Comparison of ENCODE assay signal across 9 cellular contexts in the genomic region with DNA sequence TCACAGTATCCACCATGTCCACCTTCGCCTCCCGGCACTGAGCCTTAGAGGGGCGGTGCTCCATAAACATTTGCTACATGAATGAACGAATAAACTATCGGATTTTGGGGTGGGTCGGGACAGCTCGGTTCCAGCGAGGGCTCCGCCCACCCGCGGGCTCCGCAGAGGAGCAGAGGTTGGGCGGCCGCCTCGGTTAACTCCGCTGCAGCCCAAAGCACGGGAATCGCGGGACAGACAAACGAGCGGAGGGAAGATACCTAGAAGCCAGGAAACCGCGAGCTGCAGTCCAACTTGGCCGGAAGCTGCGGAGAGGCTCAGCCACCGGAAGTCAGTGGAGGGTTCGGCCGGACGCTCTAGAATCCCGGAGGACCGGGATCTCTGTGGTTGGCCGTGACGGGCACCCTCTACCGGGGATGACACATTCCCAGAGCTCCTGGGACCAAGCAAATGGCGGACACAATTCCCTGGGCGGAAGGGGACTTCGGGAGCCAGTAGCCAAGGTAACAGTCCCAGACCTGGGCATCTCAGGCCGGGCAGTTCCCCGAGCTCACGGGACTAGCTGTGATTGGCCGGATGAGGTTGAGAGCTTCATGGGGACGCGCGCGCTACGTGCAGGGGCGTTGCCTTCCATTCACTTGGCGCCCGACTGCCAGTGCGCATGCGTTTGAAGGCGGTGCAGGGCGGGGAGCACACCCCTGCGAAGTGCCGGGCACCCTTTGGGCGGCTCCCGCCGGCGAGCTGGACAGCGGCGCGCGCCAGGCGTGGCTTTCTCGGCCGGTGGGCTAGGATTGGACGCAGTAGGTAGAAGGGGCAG. TPM values are rescaled to one million over a fixed set of nuclear protein-coding genes. Genes with fewer than 3 reads are reported as not detected.
A peak's percentile ranks its signal among the peaks of the same experiment; 100 is the strongest.
DNase-seq lines count a peak whose midpoint lies in the region; ATAC-seq, FAIRE-seq and TF ChIP-seq lines count a peak whose summit lies in the region.
"Had no signal": no experiment of that assay in that cellular context is flagged by ENCODE, and none has a peak within 500 bp of the region (broad histone marks: within the 10 kb centered on the region; RNA-seq: fewer than 3 reads in every experiment).

No MANE protein-coding gene starts in this region.

- H3K4me1 Mint-ChIP-seq in activated B cell treated with CpG ODN at 0.5 μM for 24 hours, result peaks cover 31% of the 10 kb centered on the region

- H3K4me3 ChIP-seq in AG09309 (ENCODE audit: control insufficient read depth, low read depth, low read length) (peak overlapping the region; percentile 83), small intestine (ENCODE audit: low read depth in 1 of 2, low read length in 2 of 2) (peak overlapping the region; percentile 70 to 90)

- H3K27me3 ChIP-seq in small intestine (ENCODE audit: control insufficient read depth in 2 of 2, insufficient read depth in 2 of 2, low read length in 2 of 2), result no peaks in the 10 kb centered on the region

- peak overlapping the region; percentile 97 for H3K27ac ChIP-seq in caudate nucleus (ENCODE audit: low read depth, low read length)
- peak overlapping the region; percentile 95 to 97 for H3K27ac ChIP-seq in small intestine (ENCODE audit: low read depth in 1 of 2, low read length in 1 of 2)

- peak overlapping the region; percentile 99 for H3K27ac Mint-ChIP-seq in activated B cell treated with CpG ODN at 0.5 μM for 24 hours

- peaks cover 41% of the 10 kb centered on the region for H3K36me3 Mint-ChIP-seq in activated B cell treated with CpG ODN at 0.5 μM for 24 hours (ENCODE audit: low read depth)

- TF ChIP-seq CTCF in AG09309 (IDR thresholded peaks at IDR 0.05; ENCODE audit: control insufficient read depth, insufficient read depth, low read depth, low read length, missing control alignments) (no peak), activated B cell treated with CpG ODN at 0.5 μM for 24 hours (IDR thresholded peaks at IDR 0.05) (no peak)

- CTCF ChIA-PET in activated B cell treated with CpG ODN at 0.5 μM for 24 hours (lab: Charles Lee), result interaction anchor here (0.7 to 2.9 kb wide), 9 partner anchors 11 to 385 kb away, joined by 3 to 50 read pairs (median 3); partner anchors contain the start of genes ALDH3A2 and B9D1

- H3K4me1 ChIP-seq in small intestine (ENCODE audit: control insufficient read depth in 2 of 2, insufficient read depth in 1 of 2, low read depth in 1 of 2, low read length in 1 of 2), result peaks cover 0 to 7% of the 10 kb centered on the region in 2 donors

- no peaks in the 10 kb centered on the region for H3K9me3 ChIP-seq in small intestine (ENCODE audit: control insufficient read depth, low read depth)

- FAIRE-seq in small intestine (lab: Jason Lieb, UNC), result no peak

- H3K4me3 Mint-ChIP-seq in activated B cell treated with CpG ODN at 0.5 μM for 24 hours, result peak overlapping the region; percentile 100

- POLR2A ChIA-PET in activated B cell treated with CpG ODN at 0.5 μM for 24 hours (lab: Charles Lee), result interaction anchor here (0.5 to 2.2 kb wide), 21 partner anchors 13 to 1986 kb away, joined by 3 to 38 read pairs (median 3); partner anchors contain the start of genes AKAP10, ALDH3A2, ALKBH5 and B9D1

- intact Hi-C loops in activated B cell treated with CpG ODN at 0.5 μM for 24 hours (cut with micrococcal nuclease), result loop anchor here (1.0 to 10.0 kb wide), 9 partner anchors 16 to 1907 kb away; partner anchors contain the start of genes ALDH3A2, B9D1 and MAP2K3

- no peaks in the 10 kb centered on the region for H3K27me3 Mint-ChIP-seq in activated B cell treated with CpG ODN at 0.5 μM for 24 hours

- peak; percentile 97 for DNase-seq in AG09309 (ENCODE audit: low read depth)
- DNase-seq in NCI-H226, result peak; percentile 98
- DNase-seq in activated B cell treated with CpG ODN at 0.5 μM for 24 hours, result peak; percentile 93
- DNase-seq in caudate nucleus (lab: John Stamatoyannopoulos, UW), result peak; percentile 91 to 100 (median 98)
- DNase-seq in iPS-NIHi7 (ENCODE audit: extremely low spot score), result peak; percentile 99
- peak; percentile 99 for DNase-seq in small intestine

- 0% methylated on average over 67 of the region's 67 CpGs for WGBS in small intestine, 3 donors

- ATAC-seq in GM19023 (IDR thresholded peaks at IDR 0.05; ENCODE audit: unreplicated experiment), result peak; percentile 94
- ATAC-seq in HG03196 (IDR thresholded peaks at IDR 0.05; ENCODE audit: unreplicated experiment), result peak; percentile 93
- peak; percentile 95 for ATAC-seq in activated B cell treated with CpG ODN at 0.5 μM for 24 hours (ENCODE audit: low read depth)

- no peaks in the 10 kb centered on the region for H3K9me3 Mint-ChIP-seq in activated B cell treated with CpG ODN at 0.5 μM for 24 hours

- H3K36me3 ChIP-seq in small intestine (ENCODE audit: control insufficient read depth in 2 of 2, insufficient read depth in 2 of 2, low read length in 2 of 2), result peaks cover 4 to 8% of the 10 kb centered on the region in 2 donors

RNA-seq across cellular contexts. Expression of gene MAPK7, which starts 0.5 kb away (rescaled TPM):
- total RNA-seq in activated B cell treated with CpG ODN at 0.5 μM for 24 hours, result 20.0 and 24.0 TPM in 2 replicates
- polyA plus RNA-seq in small intestine, result 10 to 100 TPM; 18.6 to 19.9 (median 18.9) TPM

RNA-seq across cellular contexts. Expression of gene MFAP4, which starts 9.2 kb away (rescaled TPM):
- not detected in 2 replicates for total RNA-seq in activated B cell treated with CpG ODN at 0.5 μM for 24 hours
- 10 to 100 TPM in 2 of 3 donors, 1 to 10 TPM in 1; 2.2 to 54.0 (median 16.8) TPM for polyA plus RNA-seq in small intestine
- total RNA-seq: T-helper 1 cell treated with Interleukin-12 subunit alpha and Interleukin-12 subunit beta and Interleukin-4 antibody, amounts not matched to agents 30 ng/mL and 1 ng/mL, for 36 hours had no signal

RNA-seq across cellular contexts. Expression of gene B9D1, which starts 15.3 kb away (rescaled TPM):
- total RNA-seq in activated B cell treated with CpG ODN at 0.5 μM for 24 hours, result 3.3 and 6.7 TPM in 2 replicates
- 10 to 100 TPM in 2 of 3 donors, 1 to 10 TPM in 1; 2.2 to 13.2 (median 12.5) TPM for polyA plus RNA-seq in small intestine

RNA-seq across cellular contexts. Expression of gene RNF112, which starts 33.2 kb away (rescaled TPM):
- total RNA-seq in activated B cell treated with CpG ODN at 0.5 μM for 24 hours, result 0.51 TPM in 1 of 2 replicates, not detected in the other
- 1 to 10 TPM; 1.1 to 5.6 (median 2.7) TPM for polyA plus RNA-seq in small intestine

Comparison
In these comparisons a context has a peak if more than half of its experiments do, and no peak if none do; other contexts are left out.
1. Peak in every context shown above with its lines: DNase-seq, ATAC-seq, H3K4me3 ChIP-seq and H3K27ac ChIP-seq.